ENCODE assay signal across 8 cellular contexts in genomic region chr16:30382398-30383015, GRCh38.
DNase-seq lines count a peak whose midpoint lies in the region; ATAC-seq and TF ChIP-seq lines count a peak whose summit lies in the region.

SEPTIN1 (minus strand) TSS chr16:30382561; CDS start chr16:30382542, 19 bp downstream.

- peak; percentile 79 for DNase-seq in GM06990 (ENCODE audit: extremely low read depth, insufficient read length)
- no peak for DNase-seq in NT2/D1 (ENCODE audit: low read depth, low spot score)
- peak; percentile 67 for DNase-seq in activated gamma-delta T cell treated with anti-CD3 and anti-CD28 coated beads, Interleukin-2, amount 50 U/mL, for 16 hours (ENCODE audit: low read depth)
- peak in 2 of 3 donors; percentile 51 to 71 for DNase-seq in stimulated activated CD4-positive, alpha-beta T cell treated with anti-CD3 and anti-CD28 coated beads, Interleukin-12 subunit alpha, Interleukin-12 subunit beta, amount 100 ng/mL, for 48 hours (ENCODE audit: low read depth in 2 of 3, low spot score in 1 of 3)
- no peak for DNase-seq in foreskin fibroblast
- DNase-seq in amygdala (lab: John Stamatoyannopoulos, UW) = no peak

- peaks cover 6% of the 10 kb centered on the region for H3K36me3 ChIP-seq in GM06990 (ENCODE audit: control insufficient read depth, insufficient read depth, low read length)
- peaks cover 12% of the 10 kb centered on the region for H3K36me3 ChIP-seq in NT2/D1 (ENCODE audit: insufficient read depth, insufficient read length, low read length)

- H3K4me1 ChIP-seq in NT2/D1 (ENCODE audit: insufficient read depth, insufficient read length) = peaks cover 12% of the 10 kb centered on the region

- H3K4me3 ChIP-seq in GM06990 (replicated peaks; ENCODE audit: low read depth, low read length) = peak within 1 kb of the TSS; percentile 83
- no peak within 1 kb of the TSS for H3K4me3 ChIP-seq in NT2/D1 (ENCODE audit: insufficient read length, low read depth)
- H3K4me3 ChIP-seq in foreskin fibroblast (ENCODE audit: low read depth in 1 of 2, low read length in 2 of 2) = no peak within 1 kb of the TSS

- ATAC-seq in GM21423 (IDR thresholded peaks at IDR 0.05; ENCODE audit: unreplicated experiment) = no peak
- no peak for ATAC-seq in GM19035 (IDR thresholded peaks at IDR 0.05; ENCODE audit: unreplicated experiment)

- no peaks in the 10 kb centered on the region for H3K27me3 ChIP-seq in GM06990 (replicated peaks; ENCODE audit: control insufficient read depth, insufficient read depth, low read length)
- H3K27me3 ChIP-seq in NT2/D1 (ENCODE audit: insufficient read depth, insufficient read length) = no peaks in the 10 kb centered on the region

- H3K9me3 ChIP-seq in NT2/D1 (ENCODE audit: insufficient read depth, low read length) = no peaks in the 10 kb centered on the region

- H3K9ac ChIP-seq in NT2/D1 (ENCODE audit: insufficient read length, low read depth) = peak within 1 kb of the TSS; percentile 23

- TF ChIP-seq CTCF in GM06990 (IDR thresholded peaks at IDR 0.05; ENCODE audit: insufficient read depth, low read length, poor library complexity, severe bottlenecking) (no peak), foreskin fibroblast (IDR thresholded peaks at IDR 0.05; ENCODE audit: low read depth, low read length) (no peak)

Comparison
In these comparisons a context has a peak if more than half of its experiments do, and no peak if none do; other contexts are left out.
1. DNase-seq: peak in GM06990 (single experiment), activated gamma-delta T cell treated with anti-CD3 and anti-CD28 coated beads, Interleukin-2, amount 50 U/mL, for 16 hours (single experiment) and stimulated activated CD4-positive, alpha-beta T cell treated with anti-CD3 and anti-CD28 coated beads, Interleukin-12 subunit alpha, Interleukin-12 subunit beta, amount 100 ng/mL, for 48 hours (2 of 3); none in NT2/D1 (single experiment), foreskin fibroblast (0 of 2) and amygdala (0 of 56).